15 cellular contexts compared by ENCODE assay signal in genomic region chr4:951186-951585, GRCh38. TPM values are rescaled to one million over a fixed set of nuclear protein-coding genes. Genes with fewer than 3 reads are reported as not detected.
"Had no signal": no experiment of that assay in that cellular context is flagged by ENCODE, and none has a peak within 500 bp of the region (broad histone marks: within the 10 kb centered on the region; RNA-seq: fewer than 3 reads in every experiment).

No MANE protein-coding gene starts in this region.

- H3K4me3 Mint-ChIP-seq: activated naive CD4-positive, alpha-beta T cell treated with anti-CD3 and anti-CD28 coated beads, Interleukin-2, amount 10 ng/mL, durations not matched to agents 7 days and 5 days; nephron had no signal

- H3K27me3 ChIP-seq: cardiac muscle cell, dorsolateral prefrontal cortex, hepatocyte, ovary, sigmoid colon, stomach had no signal

- H3K27ac ChIP-seq: cardiac muscle cell, dorsolateral prefrontal cortex, hepatocyte, ovary, sigmoid colon, stomach, thoracic aorta had no signal

- H3K4me2 ChIP-seq: hepatocyte had no signal

- H3K4me1 Mint-ChIP-seq: activated naive CD4-positive, alpha-beta T cell treated with anti-CD3 and anti-CD28 coated beads, Interleukin-2, amount 10 ng/mL, durations not matched to agents 7 days and 5 days had no signal

- H3K36me3 ChIP-seq: cardiac muscle cell, ovary had no signal

- H3K27ac Mint-ChIP-seq: activated naive CD4-positive, alpha-beta T cell treated with anti-CD3 and anti-CD28 coated beads, Interleukin-2, amount 10 ng/mL, durations not matched to agents 7 days and 5 days; nephron had no signal

- ATAC-seq: esophagus mucosa had no signal

- H3K9me3 ChIP-seq: ovary, sigmoid colon, stomach, thoracic aorta had no signal

- H3K9me3 Mint-ChIP-seq: activated naive CD4-positive, alpha-beta T cell treated with anti-CD3 and anti-CD28 coated beads, Interleukin-2, amount 10 ng/mL, durations not matched to agents 7 days and 5 days; nephron had no signal

- H3K36me3 Mint-ChIP-seq: activated naive CD4-positive, alpha-beta T cell treated with anti-CD3 and anti-CD28 coated beads, Interleukin-2, amount 10 ng/mL, durations not matched to agents 7 days and 5 days had no signal

- H3K79me2 ChIP-seq: hepatocyte had no signal

- DNase-seq: activated CD4-positive, alpha-beta T cell treated with anti-CD3 and anti-CD28 coated beads for 48 hours; activated CD8-positive, alpha-beta memory T cell treated with anti-CD3 and anti-CD28 coated beads for 24 hours; activated naive CD4-positive, alpha-beta T cell treated with anti-CD3 and anti-CD28 coated beads, Interleukin-2, amount 10 ng/mL, durations not matched to agents 7 days and 5 days; mesendoderm; ovary; stimulated activated CD4-positive, alpha-beta T cell treated with anti-CD3 and anti-CD28 coated beads, Interleukin-1b, Interleukin-23, amount 100 ng/mL, for 48 hours; stomach; T-helper 2 cell had no signal

- H2AFZ ChIP-seq: hepatocyte had no signal

- H3K4me3 ChIP-seq: cardiac muscle cell, dorsolateral prefrontal cortex, hepatocyte, ovary, sigmoid colon, stomach, thoracic aorta had no signal

RNA-seq across cellular contexts. Expression of gene SLC26A1, which starts 42.0 kb away (rescaled TPM):
- total RNA-seq: esophagus mucosa, sigmoid colon, thoracic aorta had no signal
